22 cellular contexts compared by ENCODE assay signal in genomic region chr11:127866109-127866508, GRCh38.
DNase-seq lines count a peak whose midpoint lies in the region; ATAC-seq, FAIRE-seq and TF ChIP-seq lines count a peak whose summit lies in the region.
"Had no signal": no experiment of that assay in that cellular context is flagged by ENCODE, and none has a peak within 500 bp of the region (broad histone marks: within the 10 kb centered on the region; RNA-seq: fewer than 3 reads in every experiment).

No MANE protein-coding gene starts in this region.

- H3K4me1 ChIP-seq in GM23248 (ENCODE audit: insufficient read depth) (no peaks in the 10 kb centered on the region), foreskin keratinocyte (no peaks in the 10 kb centered on the region), esophagus muscularis mucosa (no peaks in the 10 kb centered on the region)
- H3K4me1 ChIP-seq: A549 had no signal

- no peak for TF ChIP-seq POLR2A in esophagus muscularis mucosa (IDR thresholded peaks at IDR 0.05; ENCODE audit: low read depth)

- H3K4me3 ChIP-seq in GM23248 (no peak overlapping the region), bronchial epithelial cell (ENCODE audit: low read depth, low read length) (no peak overlapping the region), esophagus muscularis mucosa (no peak overlapping the region)
- H3K4me3 ChIP-seq: A549, GM23338 had no signal

- H2AFZ ChIP-seq in GM23248: no peak overlapping the region
- H2AFZ ChIP-seq: GM23338 had no signal

- H3K27ac ChIP-seq in GM23248 (no peak overlapping the region), foreskin keratinocyte (no peak overlapping the region), esophagus muscularis mucosa (replicated peaks in 1 of 4) (no peak overlapping the region)
- H3K27ac ChIP-seq: A549 had no signal

- DNase-seq in GM23248 (peak; percentile 51), LHCN-M2 (ENCODE audit: low read depth) (peak; percentile 6), bronchial epithelial cell (ENCODE audit: low read depth) (peak; percentile 29), foreskin keratinocyte (peak in 1 of 2 donors; percentile 23), esophagus muscularis mucosa (ENCODE audit: extremely low spot score) (no peak), SW 1271 (lab: John Stamatoyannopoulos, UW) (no peak)
- DNase-seq: 8988T; C1 segment of cervical spinal cord; Calu3; CD4-positive, alpha-beta memory T cell; COR-L47; DMS53; DMS79 treated with DMSO at 0.1 percent for 48 hours; GF-D8; H9; HFFc6 had no signal

- H3K9ac ChIP-seq in GM23248: no peak overlapping the region

- FAIRE-seq in bronchial epithelial cell (lab: Jason Lieb, UNC): no peak
- FAIRE-seq: A549, GM12891, GM18507, GM19239 had no signal

- H3K79me2 ChIP-seq in GM23248 (ENCODE audit: insufficient read depth): no peaks in the 10 kb centered on the region

- TF ChIP-seq EP300 in esophagus muscularis mucosa (IDR thresholded peaks at IDR 0.05): no peak

- no peaks in the 10 kb centered on the region for H3K9me2 ChIP-seq in GM23248 (ENCODE audit: insufficient read depth)

- H3K36me3 ChIP-seq in GM23248 (ENCODE audit: low read depth) (no peaks in the 10 kb centered on the region), bronchial epithelial cell (ENCODE audit: control insufficient read depth, insufficient read depth, low read length) (no peaks in the 10 kb centered on the region), esophagus muscularis mucosa (no peaks in the 10 kb centered on the region)

- no peaks in the 10 kb centered on the region for H3K9me3 ChIP-seq in GM23248 (ENCODE audit: low read depth)
- H3K9me3 ChIP-seq in esophagus muscularis mucosa: no peaks in the 10 kb centered on the region
- H3K9me3 ChIP-seq: A549 had no signal

- H3F3A ChIP-seq in GM23248 (ENCODE audit: insufficient read depth): no peaks in the 10 kb centered on the region

- ATAC-seq in foreskin keratinocyte: peak; percentile 64
- no peak for ATAC-seq in GM18511 (IDR thresholded peaks at IDR 0.05; ENCODE audit: unreplicated experiment)
- ATAC-seq: A549, GM23338 had no signal

- no peaks in the 10 kb centered on the region for H4K20me1 ChIP-seq in GM23248 (ENCODE audit: insufficient read depth)

- intact Hi-C loops in esophagus muscularis mucosa (cut with DNase I): no loop called here

- 59 to 67% methylated on average over 1 of the region's 1 CpG for WGBS in GM23248 (ENCODE audit: low coverage in 1 of 2, low lambda C conversion rate in 2 of 2, missing lambda C conversion rate in 2 of 2), 2 experiments
- 82% methylated on average over 1 of the region's 1 CpG for WGBS in esophagus muscularis mucosa

- H3K27me3 ChIP-seq in GM23248 (replicated peaks; ENCODE audit: insufficient read depth) (no peaks in the 10 kb centered on the region; the same call in 1 of the 2 replicates), bronchial epithelial cell (ENCODE audit: control insufficient read depth, insufficient read depth, low read length) (no peaks in the 10 kb centered on the region), foreskin keratinocyte (no peaks in the 10 kb centered on the region), esophagus muscularis mucosa (no peaks in the 10 kb centered on the region)

- TF ChIP-seq CTCF in bronchial epithelial cell (IDR thresholded peaks at IDR 0.05; ENCODE audit: insufficient read depth, low read length, severe bottlenecking) (no peak), foreskin keratinocyte (conservative IDR thresholded peaks at IDR 0.05) (no peak), esophagus muscularis mucosa (IDR thresholded peaks at IDR 0.05) (no peak)

- H3K4me2 ChIP-seq in GM23248 (ENCODE audit: unreplicated experiment): no peak overlapping the region
- H3K4me2 ChIP-seq: A549, GM23338 had no signal

- in situ Hi-C loops in GM23248 (cut with MboI): loop anchor here (25.0 kb wide), 1 partner anchor 271 kb away; no protein-coding TSS in a partner anchor

Comparison
In these comparisons a context has a peak if more than half of its experiments do, and no peak if none do; other contexts are left out.
1. DNase-seq: peak in GM23248 (single experiment), LHCN-M2 (single experiment) and bronchial epithelial cell (single experiment); none in esophagus muscularis mucosa (single experiment) and SW 1271 (0 of 2).